In genomic region chr6:38058022-38058421, GRCh38 we compare ENCODE assay signal across 7 cellular contexts.
A peak's percentile ranks its signal among the peaks of the same experiment; 100 is the strongest.
DNase-seq lines count a peak whose midpoint lies in the region; ATAC-seq and TF ChIP-seq lines count a peak whose summit lies in the region.

No MANE protein-coding gene starts in this region.

- DNase-seq in HCEC 1CT (peak; percentile 72), NCI-H69 (lab: John Stamatoyannopoulos, UW) (peak; percentile 97), dedifferentiated amniotic fluid mesenchymal stem cell (ENCODE audit: extremely low spot score) (peak; percentile 48), esophagus muscularis mucosa (ENCODE audit: extremely low spot score) (no peak), gastrocnemius medialis (no peak)
- DNase-seq in stimulated activated CD8-positive, alpha-beta memory T cell treated with anti-CD3 and anti-CD28 coated beads, Interleukin-4, amount 100 ng/mL, for 24 hours (ENCODE audit: low read depth): peak; percentile 15

- H3K4me1 ChIP-seq in esophagus muscularis mucosa: peaks cover 0 to 10% (median 5%) of the 10 kb centered on the region in 4 donors
- H3K4me1 ChIP-seq in gastrocnemius medialis: peaks cover 10 to 15% of the 10 kb centered on the region in 2 donors

- TF ChIP-seq EP300 in esophagus muscularis mucosa (IDR thresholded peaks at IDR 0.05): no peak

- H3K27me3 ChIP-seq in esophagus muscularis mucosa (no peaks in the 10 kb centered on the region), gastrocnemius medialis (no peaks in the 10 kb centered on the region)

- H3K9me3 ChIP-seq in esophagus muscularis mucosa: no peaks in the 10 kb centered on the region
- H3K9me3 ChIP-seq in gastrocnemius medialis: no peaks in the 10 kb centered on the region

- TF ChIP-seq POLR2A in esophagus muscularis mucosa (IDR thresholded peaks at IDR 0.05; ENCODE audit: low read depth): no peak
- no peak for TF ChIP-seq POLR2A in gastrocnemius medialis (IDR thresholded peaks at IDR 0.05)

- no peak overlapping the region for H3K4me3 ChIP-seq in esophagus muscularis mucosa
- H3K4me3 ChIP-seq in gastrocnemius medialis: no peak overlapping the region

- TF ChIP-seq CTCF in esophagus muscularis mucosa (IDR thresholded peaks at IDR 0.05) (no peak), gastrocnemius medialis (IDR thresholded peaks at IDR 0.05 in 4 of 5, conservative IDR thresholded peaks at IDR 0.05 in 1 of 5) (no peak)

- H3K27ac ChIP-seq in esophagus muscularis mucosa (replicated peaks in 1 of 4) (no peak overlapping the region), gastrocnemius medialis (no peak overlapping the region)

- H3K36me3 ChIP-seq in esophagus muscularis mucosa (peaks cover 10 to 17% (median 14%) of the 10 kb centered on the region in 4 donors), gastrocnemius medialis (peaks cover 0 to 17% of the 10 kb centered on the region in 2 donors)

- intact Hi-C loops in esophagus muscularis mucosa (cut with DNase I): no loop called here
- intact Hi-C loops in gastrocnemius medialis (cut with DNase I; ENCODE audit: low total_unique reads): no loop called here

- ATAC-seq in gastrocnemius medialis (no peak), HG03175 (IDR thresholded peaks at IDR 0.05; ENCODE audit: unreplicated experiment) (no peak)

- in situ Hi-C loops in gastrocnemius medialis (cut with MboI; ENCODE audit: low sequenced_read_pairs in 4 of 4): no loop called here

Comparison
In these comparisons a context has a peak if more than half of its experiments do, and no peak if none do; other contexts are left out.
1. DNase-seq: peak in HCEC 1CT (single experiment), NCI-H69 (single experiment), dedifferentiated amniotic fluid mesenchymal stem cell (single experiment) and stimulated activated CD8-positive, alpha-beta memory T cell treated with anti-CD3 and anti-CD28 coated beads, Interleukin-4, amount 100 ng/mL, for 24 hours (single experiment); none in esophagus muscularis mucosa (single experiment) and gastrocnemius medialis (0 of 2).